ENCODE assay signal across 33 cellular contexts in genomic region chr17:55648086-55648485, GRCh38.
"Had no signal": no experiment of that assay in that cellular context is flagged by ENCODE, and none has a peak within 500 bp of the region (broad histone marks: within the 10 kb centered on the region; RNA-seq: fewer than 3 reads in every experiment).

No MANE protein-coding gene starts in this region.

- H3K36me3 ChIP-seq: adrenal gland, esophagus squamous epithelium, gastroesophageal sphincter, pancreas, prostate gland, sigmoid colon, suprapubic skin, tibial artery, upper lobe of right lung had no signal

- H3K27ac Mint-ChIP-seq: activated CD4-positive, alpha-beta memory T cell treated with anti-CD3 and anti-CD28 coated beads for 36 hours; activated naive CD4-positive, alpha-beta T cell treated with anti-CD3 and anti-CD28 coated beads for 36 hours; activated naive CD8-positive, alpha-beta T cell treated with anti-CD3 and anti-CD28 coated beads for 36 hours; activated T-helper 1 cell treated with anti-CD3 and anti-CD28 coated beads, Interleukin-12 subunit alpha, Interleukin-12 subunit beta, Interleukin-2, Interleukin-4 antibody, amounts not matched to agents 30 ng/mL and 10 ng/mL and 1 ng/mL, durations not matched to agents 14 hours and 24 hours and 36 hours; naive B cell; stimulated activated naive B cell treated with anti-CD40 and anti-IgM and Interleukin-4, amounts not matched to agents 10 μg/mL and 1 μg/mL and 100 μg/mL, for 72 hours had no signal

- H3K4me3 ChIP-seq: adrenal gland, body of pancreas, esophagus squamous epithelium, gastroesophageal sphincter, hepatocyte, pancreas, prostate gland, sigmoid colon, suprapubic skin, tibial artery, upper lobe of right lung had no signal

- H3K4me1 Mint-ChIP-seq: activated naive CD8-positive, alpha-beta T cell treated with anti-CD3 and anti-CD28 coated beads for 36 hours; stimulated activated naive B cell treated with anti-CD40 and anti-IgM and Interleukin-4, amounts not matched to agents 10 μg/mL and 1 μg/mL and 100 μg/mL, for 72 hours had no signal

- H3K4me3 Mint-ChIP-seq: activated CD4-positive, alpha-beta memory T cell treated with anti-CD3 and anti-CD28 coated beads for 36 hours; activated naive CD4-positive, alpha-beta T cell treated with anti-CD3 and anti-CD28 coated beads for 36 hours; activated naive CD8-positive, alpha-beta T cell treated with anti-CD3 and anti-CD28 coated beads for 36 hours; activated T-helper 1 cell treated with anti-CD3 and anti-CD28 coated beads, Interleukin-12 subunit alpha, Interleukin-12 subunit beta, Interleukin-2, Interleukin-4 antibody, amounts not matched to agents 30 ng/mL and 10 ng/mL and 1 ng/mL, durations not matched to agents 14 hours and 24 hours and 36 hours; naive B cell; stimulated activated naive B cell treated with anti-CD40 and anti-IgM and Interleukin-4, amounts not matched to agents 10 μg/mL and 1 μg/mL and 100 μg/mL, for 72 hours had no signal

- H3K27ac ChIP-seq: adrenal gland, body of pancreas, epithelial cell of prostate, esophagus squamous epithelium, gastroesophageal sphincter, hepatocyte, pancreas, prostate gland, sigmoid colon, suprapubic skin, tibial artery, upper lobe of right lung, VCaP had no signal

- H3K36me3 Mint-ChIP-seq: activated CD4-positive, alpha-beta memory T cell treated with anti-CD3 and anti-CD28 coated beads for 36 hours; activated naive CD8-positive, alpha-beta T cell treated with anti-CD3 and anti-CD28 coated beads for 36 hours; naive B cell; stimulated activated naive B cell treated with anti-CD40 and anti-IgM and Interleukin-4, amounts not matched to agents 10 μg/mL and 1 μg/mL and 100 μg/mL, for 72 hours had no signal

- H3K9me3 ChIP-seq: adrenal gland, body of pancreas, esophagus squamous epithelium, gastroesophageal sphincter, pancreas, prostate gland, sigmoid colon, suprapubic skin, tibial artery, upper lobe of right lung had no signal

- H3K27me3 ChIP-seq: body of pancreas, esophagus squamous epithelium, gastroesophageal sphincter, hepatocyte, pancreas, sigmoid colon, upper lobe of right lung had no signal

- DNase-seq: activated CD4-positive, alpha-beta memory T cell treated with anti-CD3 and anti-CD28 coated beads for 36 hours; activated CD4-positive, alpha-beta T cell treated with anti-CD3 and anti-CD28 coated beads for 48 hours; activated CD8-positive, alpha-beta memory T cell treated with anti-CD3 and anti-CD28 coated beads, Interleukin-2, amount 50 U/mL, for 4 hours; activated effector memory CD4-positive, alpha-beta T cell treated with anti-CD3 and anti-CD28 coated beads, Interleukin-2, amount 50 U/mL, for 16 hours; activated naive CD4-positive, alpha-beta T cell treated with anti-CD3 and anti-CD28 coated beads for 36 hours; activated naive CD8-positive, alpha-beta T cell treated with anti-CD3 and anti-CD28 coated beads for 36 hours; activated T-cell treated with anti-CD3 and anti-CD28 coated beads, Interleukin-2, amount 50 U/mL, for 1 hour; adrenal gland; aorta; body of pancreas; dermis blood vessel endothelial cell; effector CD4-positive, alpha-beta T cell; esophagus squamous epithelium; left cardiac atrium; mammary epithelial cell; naive B cell; pancreas; retina; sigmoid colon; stimulated activated CD4-positive, alpha-beta T cell treated with anti-CD3 and anti-CD28 coated beads, Interleukin-15, amount 100 ng/mL, for 24 hours; stimulated activated CD4-positive, alpha-beta T cell treated with anti-CD3 and anti-CD28 coated beads, Interleukin-2, amount 100 ng/mL, for 24 hours; stimulated activated naive B cell treated with anti-CD40 and anti-IgM and Interleukin-4, amounts not matched to agents 10 μg/mL and 1 μg/mL and 100 μg/mL, for 72 hours; T-helper 9 cell; tibial artery; upper lobe of right lung had no signal

- H3K4me1 ChIP-seq: adrenal gland, body of pancreas, esophagus squamous epithelium, gastroesophageal sphincter, pancreas, prostate gland, sigmoid colon, suprapubic skin, tibial artery, upper lobe of right lung had no signal

- H3K4me2 ChIP-seq: hepatocyte had no signal

- ATAC-seq: activated CD4-positive, CD25-positive, alpha-beta regulatory T cell treated with anti-CD3 and anti-CD28 coated beads, Interleukin-2, amount 50 U/mL, for 24 hours; body of pancreas; gastroesophageal sphincter; left cardiac atrium; pancreas; stimulated activated naive B cell treated with anti-CD40 and anti-IgM and Interleukin-4, amounts not matched to agents 10 μg/mL and 1 μg/mL and 100 μg/mL, for 72 hours; upper lobe of right lung had no signal

- H3K9me3 Mint-ChIP-seq: activated CD4-positive, alpha-beta memory T cell treated with anti-CD3 and anti-CD28 coated beads for 36 hours; activated naive CD4-positive, alpha-beta T cell treated with anti-CD3 and anti-CD28 coated beads for 36 hours; activated naive CD8-positive, alpha-beta T cell treated with anti-CD3 and anti-CD28 coated beads for 36 hours; activated T-helper 1 cell treated with anti-CD3 and anti-CD28 coated beads, Interleukin-12 subunit alpha, Interleukin-12 subunit beta, Interleukin-2, Interleukin-4 antibody, amounts not matched to agents 30 ng/mL and 10 ng/mL and 1 ng/mL, durations not matched to agents 14 hours and 24 hours and 36 hours had no signal
